In the genomic region with DNA sequence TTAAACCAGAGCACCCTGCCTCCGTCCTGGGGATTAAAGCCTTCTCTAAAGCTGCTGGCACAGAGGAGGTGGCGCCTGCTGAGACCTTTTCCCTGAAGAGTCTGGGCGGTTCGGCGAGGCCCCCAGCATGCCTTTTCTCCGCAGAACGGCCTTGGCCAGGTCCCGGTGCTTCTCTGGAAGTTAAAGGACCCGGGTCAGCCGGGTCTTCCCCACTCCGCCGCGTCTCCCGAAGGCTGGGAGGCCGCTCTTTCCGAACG, we compare ENCODE assay signal across 1 cellular context.
A peak's percentile ranks its signal among the peaks of the same experiment; 100 is the strongest.
TF ChIP-seq lines count a peak whose summit lies in the region.

No MANE protein-coding gene starts in this region.

TF ChIP-seq in GM12878, 131 proteins besides CTCF, POLR2A, EP300 and RAD21:
- TF ChIP-seq KDM1A (IDR thresholded peaks at IDR 0.05; ENCODE audit: borderline replicate concordance) = no peak
- TF ChIP-seq TCF3 (IDR thresholded peaks at IDR 0.05; ENCODE audit: borderline replicate concordance, insufficient read depth, low read depth, low read length) = no peak
- peak; percentile 11; the same call in 1 of the 2 replicates for TF ChIP-seq NBN (IDR thresholded peaks at IDR 0.05)
- TF ChIP-seq BCL11A (IDR thresholded peaks at IDR 0.05; ENCODE audit: low read depth, low read length) = no peak
